ENCODE assay signal across 11 cellular contexts in the genomic region with DNA sequence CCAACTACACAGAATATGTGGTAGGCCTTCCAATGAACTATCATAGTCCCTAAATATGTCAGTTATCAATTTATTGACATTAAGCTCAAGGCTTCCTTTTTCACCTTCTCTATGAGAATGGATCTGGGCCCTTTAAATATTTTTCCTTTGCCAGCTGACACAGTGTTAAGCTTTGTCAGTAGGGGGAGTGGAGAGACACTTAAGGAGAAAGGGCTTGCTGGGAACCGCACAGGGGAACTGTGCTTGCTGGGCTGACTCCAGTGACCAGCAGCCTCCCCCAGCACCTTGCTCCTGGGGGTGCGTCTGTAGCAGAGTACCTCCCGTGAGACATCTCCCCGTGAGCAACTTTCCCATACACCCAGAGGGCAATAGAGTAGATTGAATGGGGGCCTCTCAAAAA. TPM values are rescaled to one million over a fixed set of nuclear protein-coding genes. Genes with fewer than 3 reads are reported as not detected.
A peak's percentile ranks its signal among the peaks of the same experiment; 100 is the strongest.
DNase-seq lines count a peak whose midpoint lies in the region; ATAC-seq and TF ChIP-seq lines count a peak whose summit lies in the region.
"Had no signal": no experiment of that assay in that cellular context is flagged by ENCODE, and none has a peak within 500 bp of the region (broad histone marks: within the 10 kb centered on the region; RNA-seq: fewer than 3 reads in every experiment).

No MANE protein-coding gene starts in this region.

- H3K4me2 ChIP-seq in smooth muscle cell, result no peak overlapping the region

- H3K9me3 ChIP-seq in HEK293 (ENCODE audit: control insufficient read depth, insufficient read depth, low read depth, low read length) (no peaks in the 10 kb centered on the region), smooth muscle cell (replicated peaks; ENCODE audit: low read depth) (no peaks in the 10 kb centered on the region)

- DNase-seq in RPMI8226 (peak; percentile 70), fibroblast of the aortic adventitia (ENCODE audit: low read depth) (peak; percentile 20), T1000 (lab: John Stamatoyannopoulos, UW) (no peak), smooth muscle cell (lab: John Stamatoyannopoulos, UW; ENCODE audit: unreplicated experiment) (no peak)
- DNase-seq: activated naive CD4-positive, alpha-beta T cell treated with anti-CD3 and anti-CD28 coated beads, Interleukin-2, amount 10 ng/mL, durations not matched to agents 7 days and 5 days; NCI-H187 had no signal

- H3K4me1 ChIP-seq in HEK293 (ENCODE audit: control insufficient read depth, insufficient read depth, low read length) (no peaks in the 10 kb centered on the region), smooth muscle cell (ENCODE audit: low read depth) (no peaks in the 10 kb centered on the region)

- POLR2A ChIA-PET in HEK293 (lab: Yijun Ruan, JAX), result interaction anchor here (0.7 to 1.1 kb wide), 4 partner anchors 27 to 631 kb away, joined by 3 read pairs; no protein-coding TSS in a partner anchor

- peak; percentile 62 for TF ChIP-seq CTCF in C4-2B (conservative IDR thresholded peaks at IDR 0.05)
- no peak for TF ChIP-seq CTCF in HEK293 (tag by site-specific recombination; IDR thresholded peaks at IDR 0.05)
- peak; percentile 24 for TF ChIP-seq CTCF in fibroblast of the aortic adventitia (IDR thresholded peaks at IDR 0.05; ENCODE audit: insufficient read depth, low read length)
- TF ChIP-seq CTCF in smooth muscle cell (IDR thresholded peaks at IDR 0.05; ENCODE audit: borderline replicate concordance, insufficient read depth, poor library complexity, severe bottlenecking), result no peak

- no peaks in the 10 kb centered on the region for H4K20me1 ChIP-seq in smooth muscle cell (ENCODE audit: low read depth)

- ATAC-seq in HG03159 (IDR thresholded peaks at IDR 0.05; ENCODE audit: unreplicated experiment), result no peak
- ATAC-seq in HG02571 (IDR thresholded peaks at IDR 0.05; ENCODE audit: unreplicated experiment), result no peak
- ATAC-seq: stimulated activated memory B cell treated with anti-CD40 and anti-IgM and Interleukin-4, amounts not matched to agents 10 μg/mL and 1 μg/mL and 100 μg/mL, for 72 hours had no signal

- H3K4me3 ChIP-seq in HEK293 (ENCODE audit: low read depth, low read length) (no peak overlapping the region), fibroblast of the aortic adventitia (ENCODE audit: low read depth, low read length) (no peak overlapping the region), smooth muscle cell (no peak overlapping the region)

- 89% methylated on average over 4 of the region's 4 CpGs for WGBS in smooth muscle cell (ENCODE audit: low lambda C conversion rate)

- no peaks in the 10 kb centered on the region for H3K79me2 ChIP-seq in smooth muscle cell (ENCODE audit: low read depth)

- H3K36me3 ChIP-seq in HEK293 (ENCODE audit: control insufficient read depth in 2 of 2, insufficient read depth in 1 of 2, low read length in 2 of 2) (no peaks in the 10 kb centered on the region), smooth muscle cell (ENCODE audit: low read depth) (no peaks in the 10 kb centered on the region)

- H3F3A ChIP-seq in smooth muscle cell (ENCODE audit: low read depth), result no peaks in the 10 kb centered on the region

- CTCF ChIA-PET in HEK293 (lab: Yijun Ruan, JAX), result interaction anchor here (0.6 to 6.1 kb wide), 15 partner anchors 10 to 269 kb away, joined by 3 to 46 read pairs (median 4); no protein-coding TSS in a partner anchor

- no peak overlapping the region for H2AFZ ChIP-seq in smooth muscle cell (ENCODE audit: low read depth)

- H3K27me3 ChIP-seq in smooth muscle cell (ENCODE audit: low read depth), result no peaks in the 10 kb centered on the region

- H3K9ac ChIP-seq in smooth muscle cell (ENCODE audit: low read depth), result no peak overlapping the region

- H3K27ac ChIP-seq in C4-2B (no peak overlapping the region), HEK293 (ENCODE audit: extremely low read depth, low read depth, low read length) (no peak overlapping the region), smooth muscle cell (ENCODE audit: low read depth) (no peak overlapping the region)

TF ChIP-seq in HEK293, 187 proteins besides CTCF, POLR2A, EP300 and RAD21:
- no peak for TF ChIP-seq ZNF549 (tag by site-specific recombination; IDR thresholded peaks at IDR 0.05)
- 0 out of 2 replicates have a peak, but pooled peaks have one; percentile 6 for TF ChIP-seq ZNF654 (tag by site-specific recombination; IDR thresholded peaks at IDR 0.05; ENCODE audit: low read depth)

RNA-seq across cellular contexts. Expression of a gene that starts 6.5 kb away (rescaled TPM):
- total RNA-seq in fibroblast of the aortic adventitia (ENCODE audit: low replicate concordance) (29.4 and 41.5 TPM in 2 replicates), smooth muscle cell (23.9 and 48.7 TPM in 2 replicates)
- polyA plus RNA-seq in smooth muscle cell, result 17.1 and 20.1 TPM in 2 replicates

RNA-seq across cellular contexts. Expression of a gene that starts 57.3 kb away (rescaled TPM):
- total RNA-seq in fibroblast of the aortic adventitia (ENCODE audit: low replicate concordance) (52.2 and 68.8 TPM in 2 replicates), smooth muscle cell (25.3 and 43.5 TPM in 2 replicates)
- 18.4 and 19.7 TPM in 2 replicates for polyA plus RNA-seq in smooth muscle cell

Comparison
In these comparisons a context has a peak if more than half of its experiments do, and no peak if none do; other contexts are left out.
1. CTCF ChIP-seq: peak in C4-2B (single experiment) and fibroblast of the aortic adventitia (single experiment); none in HEK293 (single experiment) and smooth muscle cell (single experiment).
2. DNase-seq: peak in RPMI8226 (single experiment) and fibroblast of the aortic adventitia (single experiment); none in T1000 (single experiment) and smooth muscle cell (single experiment).